25 cellular contexts compared by ENCODE assay signal in genomic region chr3:117202415-117202814, GRCh38.
"Had no signal": no experiment of that assay in that cellular context is flagged by ENCODE, and none has a peak within 500 bp of the region (broad histone marks: within the 10 kb centered on the region; RNA-seq: fewer than 3 reads in every experiment).

No MANE protein-coding gene starts in this region.

- H3K36me3 ChIP-seq: breast epithelium, Peyer's patch had no signal

- H3K27me3 ChIP-seq: body of pancreas, breast epithelium, Peyer's patch had no signal

- H3K9me3 ChIP-seq: body of pancreas, breast epithelium, Peyer's patch had no signal

- H3K4me3 ChIP-seq: body of pancreas, breast epithelium, Peyer's patch had no signal

- H3K27ac ChIP-seq: body of pancreas, breast epithelium, Peyer's patch, RWPE1 had no signal

- H3K4me1 ChIP-seq: body of pancreas, breast epithelium, Peyer's patch had no signal

- DNase-seq: activated CD4-positive, alpha-beta T cell treated with anti-CD3 and anti-CD28 coated beads, Interleukin-2, amount 10 ng/mL, durations not matched to agents 24 days and 14 days; activated CD4-positive, alpha-beta T cell treated with anti-CD3 and anti-CD28 coated beads, Interleukin-2, amount 50 U/mL, for 4 hours; activated CD8-positive, alpha-beta T cell treated with anti-CD3 and anti-CD28 coated beads for 36 hours; activated effector memory CD4-positive, alpha-beta T cell treated with anti-CD3 and anti-CD28 coated beads, Interleukin-2, amount 50 U/mL, for 16 hours; activated naive CD4-positive, alpha-beta T cell; activated naive CD4-positive, alpha-beta T cell treated with anti-CD3 and anti-CD28 coated beads, Interleukin-2, amount 50 U/mL, for 16 hours; activated naive CD8-positive, alpha-beta T cell treated with anti-CD3 and anti-CD28 coated beads for 36 hours; activated T-cell treated with anti-CD3 and anti-CD28 coated beads, Interleukin-2, amount 50 U/mL, for 1 hour; activated T-cell treated with anti-CD3 and anti-CD28 coated beads, Interleukin-2, amount 50 U/mL, for 72 hours; body of pancreas; Karpas-422; KBM-7; NCI-H1105; NCI-H1417 treated with DMSO at 0.1 percent for 48 hours; NCI-H1694 treated with DMSO at 0.1 percent for 48 hours; NCI-H2029 treated with DMSO at 0.1 percent for 48 hours; NCI-H345; NCI-H526; NCI-H748 treated with DMSO at 0.1 percent for 48 hours; NK-92 treated with Interleukin-12 subunit alpha and Interleukin-12 subunit beta, amount 100 ng/mL, for 24 hours; PC-3; Peyer's patch; SIG-M5 had no signal
